Comparison of ENCODE assay signal across 8 cellular contexts in genomic region chr13:24683833-24684599, GRCh38. TPM values are rescaled to one million over a fixed set of nuclear protein-coding genes. Genes with fewer than 3 reads are reported as not detected.
A peak's percentile ranks its signal among the peaks of the same experiment; 100 is the strongest.
DNase-seq lines count a peak whose midpoint lies in the region; ATAC-seq, FAIRE-seq and TF ChIP-seq lines count a peak whose summit lies in the region.

No MANE protein-coding gene starts in this region.

- no peak overlapping the region for H2AFZ ChIP-seq in mesenchymal stem cell (ENCODE audit: low read depth, low read length)

- no peak for FAIRE-seq in H54 (lab: Jason Lieb, UNC)

- no peak overlapping the region for H3K23ac ChIP-seq in mesenchymal stem cell (ENCODE audit: low read length in 2 of 2)

- no peak overlapping the region for H2AK5ac ChIP-seq in mesenchymal stem cell (ENCODE audit: low read length, severe bottlenecking)

- H3K27me3 ChIP-seq in dorsolateral prefrontal cortex = peaks cover 0 to 36% (median 18%) of the 10 kb centered on the region in 45 donors
- peaks cover 46 to 62% of the 10 kb centered on the region in 2 experiments for H3K27me3 ChIP-seq in mesenchymal stem cell (ENCODE audit: control insufficient read depth in 1 of 2, insufficient read depth in 1 of 2, low read length in 2 of 2)

- peaks cover 18% of the 10 kb centered on the region for H3K4me1 ChIP-seq in mesenchymal stem cell (ENCODE audit: control insufficient read depth, insufficient read depth, low read depth, low read length)

- DNase-seq in DMS53 treated with DMSO at 0.1 percent for 48 hours (lab: John Stamatoyannopoulos, UW; ENCODE audit: unreplicated experiment) = peak; percentile 15
- DNase-seq in H54 (ENCODE audit: insufficient read length, low spot score) = peak; percentile 77
- peak; percentile 22 for DNase-seq in NCI-H2107 (lab: John Stamatoyannopoulos, UW)
- peak; percentile 45 to 54 for DNase-seq in activated CD4-positive, alpha-beta T cell treated with anti-CD3 and anti-CD28 coated beads, Interleukin-2, amount 50 U/mL, for 4 hours
- peak in 7 of 10 donors; percentile 7 to 62 (median 51) for DNase-seq in dorsolateral prefrontal cortex
- peak; percentile 40 for DNase-seq in mesenchymal stem cell
- DNase-seq in stimulated activated CD8-positive, alpha-beta memory T cell treated with anti-CD3 and anti-CD28 coated beads, Interleukin-7, amount 100 ng/mL, for 24 hours (ENCODE audit: low read depth) = peak; percentile 33

- no peak overlapping the region for H2BK15ac ChIP-seq in mesenchymal stem cell (ENCODE audit: low read depth, poor library complexity, severe bottlenecking)

- H2BK12ac ChIP-seq in mesenchymal stem cell (ENCODE audit: low read length in 2 of 2) = no peak overlapping the region

- H2BK5ac ChIP-seq in mesenchymal stem cell (ENCODE audit: low read depth, low read length, poor library complexity, severe bottlenecking) = no peak overlapping the region

- no peak overlapping the region for H3K4me2 ChIP-seq in mesenchymal stem cell (ENCODE audit: low read length, poor library complexity, severe bottlenecking)

- no peak for TF ChIP-seq POLR2A in H54 (IDR thresholded peaks at IDR 0.05; ENCODE audit: low read depth, low read length)

- H3K4ac ChIP-seq in mesenchymal stem cell (ENCODE audit: low read depth in 1 of 2, low read length in 2 of 2) = no peak overlapping the region

- H4K91ac ChIP-seq in mesenchymal stem cell (ENCODE audit: low read length) = no peak overlapping the region

- no peaks in the 10 kb centered on the region for H3K9me3 ChIP-seq in mesenchymal stem cell (ENCODE audit: control insufficient read depth, low read length)

- H4K8ac ChIP-seq in mesenchymal stem cell (ENCODE audit: low read length) = no peak overlapping the region

- H3K14ac ChIP-seq in mesenchymal stem cell (ENCODE audit: low read length in 2 of 2) = no peak overlapping the region

- peak; percentile 21 to 92 (median 84) for TF ChIP-seq CTCF in dorsolateral prefrontal cortex (IDR thresholded peaks at IDR 0.05 in 54 of 56, conservative IDR thresholded peaks at IDR 0.05 in 2 of 56; ENCODE audit: low read depth in 1 of 56, partially characterized antibody in 56 of 56)

- ATAC-seq in HG02588 (IDR thresholded peaks at IDR 0.05; ENCODE audit: unreplicated experiment) = no peak

- no peaks in the 10 kb centered on the region for H3K36me3 ChIP-seq in mesenchymal stem cell (ENCODE audit: control insufficient read depth in 1 of 2, insufficient read depth in 2 of 2, low read depth in 1 of 2, low read length in 2 of 2)

- H3K4me3 ChIP-seq in dorsolateral prefrontal cortex (peak overlapping the region in 2 of 59 donors; percentile 1 to 17), mesenchymal stem cell (ENCODE audit: insufficient read depth in 1 of 2, low read depth in 1 of 2, low read length in 2 of 2) (no peak overlapping the region)

- WGBS in mesenchymal stem cell = 18% methylated on average over 4 of the region's 4 CpGs

- no peak overlapping the region for H3K18ac ChIP-seq in mesenchymal stem cell (ENCODE audit: low read depth in 1 of 2, low read length in 2 of 2)

- peak overlapping the region in 22 of 59 donors; percentile 5 to 71 (median 32) for H3K27ac ChIP-seq in dorsolateral prefrontal cortex
- H3K27ac ChIP-seq in mesenchymal stem cell (ENCODE audit: low read length, poor library complexity, severe bottlenecking) = no peak overlapping the region

- no peaks in the 10 kb centered on the region for H3K79me1 ChIP-seq in mesenchymal stem cell (replicated peaks; ENCODE audit: low read length, poor library complexity, severe bottlenecking)

- intact Hi-C loops in dorsolateral prefrontal cortex (cut with DNase I) = no loop called here

- H2BK120ac ChIP-seq in mesenchymal stem cell (ENCODE audit: low read depth, low read length) = no peak overlapping the region

- no peak overlapping the region for H3K9ac ChIP-seq in mesenchymal stem cell (ENCODE audit: low read length)

RNA-seq across cellular contexts. Expression of gene ATP12A, which starts 3.8 kb away (rescaled TPM):
- under 1 TPM in 85 of 120 experiments, not detected in 35; 0.10 to 0.72 (median 0.24) TPM for total RNA-seq in dorsolateral prefrontal cortex
- not detected for polyA plus RNA-seq in mesenchymal stem cell (2013, experiment 1 of 2)
- polyA plus RNA-seq in mesenchymal stem cell (2013, experiment 2 of 2) = not detected

Comparison
In these comparisons a context has a peak if more than half of its experiments do, and no peak if none do; other contexts are left out.
1. DNase-seq: peak in every context shown above with its lines; median percentile 77 in H54; 51 in dorsolateral prefrontal cortex; 50 in activated CD4-positive, alpha-beta T cell treated with anti-CD3 and anti-CD28 coated beads, Interleukin-2, amount 50 U/mL, for 4 hours; 40 in mesenchymal stem cell; 33 in stimulated activated CD8-positive, alpha-beta memory T cell treated with anti-CD3 and anti-CD28 coated beads, Interleukin-7, amount 100 ng/mL, for 24 hours; 22 in NCI-H2107; 15 in DMS53 treated with DMSO at 0.1 percent for 48 hours.